1 cellular context compared by ENCODE assay signal in genomic region chr3:127857270-127857801, GRCh38.
TF ChIP-seq lines count a peak whose summit lies in the region.

No MANE protein-coding gene starts in this region.

TF ChIP-seq in HCT116, 20 proteins besides CTCF, POLR2A, EP300 and RAD21:
- no peak for TF ChIP-seq ZBTB33 (IDR thresholded peaks at IDR 0.05; ENCODE audit: extremely low read depth, insufficient replicate concordance, low read length)
- no peak for TF ChIP-seq CBX3 (IDR thresholded peaks at IDR 0.05; ENCODE audit: low read depth)
- 0 out of 2 replicates have a peak, but pooled peaks have one; percentile 7 for TF ChIP-seq ZFX (IDR thresholded peaks at IDR 0.05)
- no peak for TF ChIP-seq SRF (IDR thresholded peaks at IDR 0.05; ENCODE audit: low read depth)
- TF ChIP-seq MAX (IDR thresholded peaks at IDR 0.05) = peak; percentile 43; the same call in 1 of the 2 replicates
- no peak for TF ChIP-seq CEBPB (IDR thresholded peaks at IDR 0.05; ENCODE audit: low read depth)
- no peak for TF ChIP-seq ATF3 (IDR thresholded peaks at IDR 0.05)
- no peak for TF ChIP-seq EZH2phosphoT487 (IDR thresholded peaks at IDR 0.05; ENCODE audit: borderline replicate concordance)
